32 cellular contexts compared by ENCODE assay signal in genomic region chr4:119851649-119852048, GRCh38.
"Had no signal": no experiment of that assay in that cellular context is flagged by ENCODE, and none has a peak within 500 bp of the region (broad histone marks: within the 10 kb centered on the region; RNA-seq: fewer than 3 reads in every experiment).

No MANE protein-coding gene starts in this region.

- H3K36me3 ChIP-seq: adrenal gland, ascending aorta, brain microvascular endothelial cell, breast epithelium, cardiac muscle cell had no signal

- DNase-seq: activated effector memory CD4-positive, alpha-beta T cell treated with anti-CD3 and anti-CD28 coated beads, Interleukin-2, amount 50 U/mL, for 16 hours; activated effector memory CD4-positive, alpha-beta T cell treated with Interleukin-2 at 50 U/mL for 16 hours; activated gamma-delta T cell; activated gamma-delta T cell treated with Interleukin-2 at 50 U/mL for 16 hours; activated naive CD4-positive, alpha-beta T cell; activated naive CD4-positive, alpha-beta T cell treated with anti-CD3 and anti-CD28 coated beads for 36 hours; activated naive CD4-positive, alpha-beta T cell treated with anti-CD3 and anti-CD28 coated beads, Interleukin-2, amount 10 ng/mL, durations not matched to agents 7 days and 5 days; activated naive CD4-positive, alpha-beta T cell treated with anti-CD3 and anti-CD28 coated beads, Interleukin-2, amount 50 U/mL, for 16 hours; activated naive CD4-positive, alpha-beta T cell treated with Interleukin-2 at 50 U/mL for 16 hours; activated naive CD8-positive, alpha-beta T cell treated with anti-CD3 and anti-CD28 coated beads for 36 hours; activated naive CD8-positive, alpha-beta T cell treated with anti-CD3 and anti-CD28 coated beads, Interleukin-2, amount 10 ng/mL, durations not matched to agents 7 days and 5 days; activated naive CD8-positive, alpha-beta T cell treated with anti-CD3 and anti-CD28 coated beads, Interleukin-2, amount 50 U/mL, for 24 hours; activated T-cell treated with anti-CD3 and anti-CD28 coated beads, Interleukin-2, amount 50 U/mL, for 1 hour; activated T-cell treated with anti-CD3 and anti-CD28 coated beads, Interleukin-2, amount 50 U/mL, for 24 hours; activated T-cell treated with anti-CD3 and anti-CD28 coated beads, Interleukin-2, amount 50 U/mL, for 4 hours; activated T-cell treated with anti-CD3 and anti-CD28 coated beads, Interleukin-2, amount 50 U/mL, for 48 hours; activated T-cell treated with anti-CD3 and anti-CD28 coated beads, Interleukin-2, amount 50 U/mL, for 72 hours; adrenal gland; amniotic stem cell; amygdala; anterior cingulate cortex; aorta; body of pancreas; brain microvascular endothelial cell; caudate nucleus; central memory CD4-positive, alpha-beta T cell; cerebellar nuclear complex had no signal

- H3K27me3 ChIP-seq: adrenal gland, ascending aorta, body of pancreas, brain microvascular endothelial cell, breast epithelium, cardiac muscle cell had no signal

- ATAC-seq: activated naive CD4-positive, alpha-beta T cell treated with anti-CD3 and anti-CD28 coated beads, Interleukin-2, amount 50 U/mL, for 72 hours; activated naive CD8-positive, alpha-beta T cell treated with anti-CD3 and anti-CD28 coated beads, Interleukin-2, amount 50 U/mL, for 24 hours; activated T-cell treated with anti-CD3 and anti-CD28 coated beads, Interleukin-2, amount 50 U/mL, for 4 hours; activated T-cell treated with anti-CD3 and anti-CD28 coated beads, Interleukin-2, amount 50 U/mL, for 72 hours; activated T-helper 17 cell treated with anti-CD3 and anti-CD28 coated beads, Interleukin-2, amount 50 U/mL, for 72 hours; body of pancreas had no signal

- H3K4me3 ChIP-seq: adrenal gland, ascending aorta, body of pancreas, breast epithelium, cardiac muscle cell had no signal

- H3K9me3 ChIP-seq: adrenal gland, ascending aorta, body of pancreas had no signal

- H3K27ac ChIP-seq: adrenal gland, ascending aorta, body of pancreas, brain microvascular endothelial cell, breast epithelium, cardiac muscle cell had no signal
